8 cellular contexts compared by ENCODE assay signal in genomic region chr4:83034630-83035494, GRCh38. TPM values are rescaled to one million over a fixed set of nuclear protein-coding genes. Genes with fewer than 3 reads are reported as not detected.
DNase-seq lines count a peak whose midpoint lies in the region; ATAC-seq and TF ChIP-seq lines count a peak whose summit lies in the region.

TSS of gene COPS4 (plus strand) at chr4:83035183. CDS start at chr4:83035225, 42 bp downstream.

- WGBS in ovary, 3 donors: 0% methylated on average over 39 of the region's 39 CpGs
- WGBS in thyroid gland, 2 donors: 0 to 1% methylated on average over 30 to 39 of the region's 39 CpGs

- DNase-seq in NCI-H1417 treated with DMSO at 0.1 percent for 48 hours (lab: John Stamatoyannopoulos, UW) (peak; percentile 93), SW480 (ENCODE audit: low spot score) (peak; percentile 99), Right ventricle myocardium inferior (ENCODE audit: missing footprints) (peak; percentile 97), ovary (peak; percentile 93 to 97 (median 95)), thyroid gland (peak; percentile 98 to 99)
- peak; percentile 94 for DNase-seq in activated naive CD8-positive, alpha-beta T cell treated with anti-CD3 and anti-CD28 coated beads, Interleukin-2, amount 50 U/mL, for 24 hours

- peaks cover 5% of the 10 kb centered on the region for H3K4me1 ChIP-seq in ovary (ENCODE audit: insufficient read depth)
- peaks cover 14 to 22% of the 10 kb centered on the region in 2 donors for H3K4me1 ChIP-seq in thyroid gland

- peak within 1 kb of the TSS; percentile 99 for H3K27ac Mint-ChIP-seq in activated naive CD8-positive, alpha-beta T cell treated with anti-CD3 and anti-CD28 coated beads, Interleukin-2, amount 50 U/mL, for 24 hours

- H3K36me3 Mint-ChIP-seq in activated naive CD8-positive, alpha-beta T cell treated with anti-CD3 and anti-CD28 coated beads, Interleukin-2, amount 50 U/mL, for 24 hours (ENCODE audit: low read depth): no peaks in the 10 kb centered on the region

- intact Hi-C loops in Right ventricle myocardium inferior (cut with DNase I): loop anchor here (1.0 to 2.0 kb wide), 2 partner anchors 22 to 134 kb away; partner anchors contain the start of gene THAP9
- intact Hi-C loops in ovary (cut with DNase I): loop anchor here in 3 of 4 donors (10.0 kb wide), 4 partner anchors 140 to 660 kb away; partner anchors contain the start of genes HNRNPD (in 2 of the 3), COQ2 (in 1 of the 3), HELQ (in 1 of the 3) and MRPS18C (in 1 of the 3)
- intact Hi-C loops in thyroid gland (cut with DNase I): loop anchor here (2.0 to 5.0 kb wide), 2 partner anchors 24 to 143 kb away; partner anchors contain the start of genes LIN54 and SEC31A

- no peaks in the 10 kb centered on the region for H3K27me3 ChIP-seq in ovary
- no peaks in the 10 kb centered on the region for H3K27me3 ChIP-seq in thyroid gland

- H3K4me1 Mint-ChIP-seq in activated naive CD8-positive, alpha-beta T cell treated with anti-CD3 and anti-CD28 coated beads, Interleukin-2, amount 50 U/mL, for 24 hours: peaks cover 30% of the 10 kb centered on the region

- H3K9me3 ChIP-seq in ovary: no peaks in the 10 kb centered on the region
- no peaks in the 10 kb centered on the region for H3K9me3 ChIP-seq in thyroid gland

- TF ChIP-seq EP300 in ovary (IDR thresholded peaks at IDR 0.05): no peak

- TF ChIP-seq POLR2A in ovary (IDR thresholded peaks at IDR 0.05) (peak; percentile 5), thyroid gland (IDR thresholded peaks at IDR 0.05) (peak in 1 of 2 donors; percentile 74)

- H3K27me3 Mint-ChIP-seq in activated naive CD8-positive, alpha-beta T cell treated with anti-CD3 and anti-CD28 coated beads, Interleukin-2, amount 50 U/mL, for 24 hours: no peaks in the 10 kb centered on the region

- H3K27ac ChIP-seq in ovary (peak within 1 kb of the TSS; percentile 56 to 85), thyroid gland (peak within 1 kb of the TSS; percentile 70 to 89 (median 72))

- H3K4me3 ChIP-seq in GM12875 (ENCODE audit: low read depth, low read length): peak within 1 kb of the TSS; percentile 81
- peak within 1 kb of the TSS; percentile 87 for H3K4me3 ChIP-seq in ovary
- H3K4me3 ChIP-seq in thyroid gland (replicated peaks in 1 of 3): peak within 1 kb of the TSS; percentile 44 to 63 (median 56)

- no peak for TF ChIP-seq CTCF in GM12875 (IDR thresholded peaks at IDR 0.05; ENCODE audit: borderline replicate concordance, insufficient read depth, low read depth, low read length)
- peak; percentile 62 to 69 (median 67) for TF ChIP-seq CTCF in ovary (IDR thresholded peaks at IDR 0.05)
- TF ChIP-seq CTCF in thyroid gland (IDR thresholded peaks at IDR 0.05): peak in 3 of 6 experiments; percentile 7 to 33 (median 25)

- H3K36me3 ChIP-seq in ovary (no peaks in the 10 kb centered on the region), thyroid gland (no peaks in the 10 kb centered on the region)

- H3K9me3 Mint-ChIP-seq in activated naive CD8-positive, alpha-beta T cell treated with anti-CD3 and anti-CD28 coated beads, Interleukin-2, amount 50 U/mL, for 24 hours: no peaks in the 10 kb centered on the region

- H3K4me3 Mint-ChIP-seq in activated naive CD8-positive, alpha-beta T cell treated with anti-CD3 and anti-CD28 coated beads, Interleukin-2, amount 50 U/mL, for 24 hours: peak within 1 kb of the TSS; percentile 99

- ATAC-seq in HG02798 (IDR thresholded peaks at IDR 0.05; ENCODE audit: poor library complexity, unreplicated experiment): peak; percentile 99
- peak; percentile 100 for ATAC-seq in activated naive CD8-positive, alpha-beta T cell treated with anti-CD3 and anti-CD28 coated beads, Interleukin-2, amount 50 U/mL, for 24 hours
- peak; percentile 100 for ATAC-seq in Right ventricle myocardium inferior

RNA-seq across cellular contexts. Expression of gene COPS4, which starts in this region (rescaled TPM):
- 50.4 TPM for total RNA-seq in Right ventricle myocardium inferior
- total RNA-seq in ovary: 10 to 100 TPM; 30.7 to 43.2 (median 34.1) TPM
- polyA plus RNA-seq in ovary: 10 to 100 TPM; 32.4 to 45.3 TPM
- 10 to 100 TPM; 35.3 to 69.9 (median 50.4) TPM for total RNA-seq in thyroid gland

Comparison
In these comparisons a context has a peak if more than half of its experiments do, and no peak if none do; other contexts are left out.
1. Peak in every context shown above with its lines: DNase-seq, ATAC-seq, H3K4me3 ChIP-seq and H3K27ac ChIP-seq.